ENCODE assay signal across 17 cellular contexts in genomic region chr1:1143636-1144035, GRCh38. TPM values are rescaled to one million over a fixed set of nuclear protein-coding genes. Genes with fewer than 3 reads are reported as not detected.
DNase-seq lines count a peak whose midpoint lies in the region; ATAC-seq and TF ChIP-seq lines count a peak whose summit lies in the region.
"Had no signal": no experiment of that assay in that cellular context is flagged by ENCODE, and none has a peak within 500 bp of the region (broad histone marks: within the 10 kb centered on the region; RNA-seq: fewer than 3 reads in every experiment).

No MANE protein-coding gene starts in this region.

- peaks cover 26% of the 10 kb centered on the region for H3K4me1 Mint-ChIP-seq in activated CD4-positive, alpha-beta T cell treated with anti-CD3 and anti-CD28 coated beads, Interleukin-2, amount 10 ng/mL, durations not matched to agents 24 days and 14 days
- H3K4me1 Mint-ChIP-seq in activated naive CD8-positive, alpha-beta T cell treated with anti-CD3 and anti-CD28 coated beads, Interleukin-2, amount 50 U/mL, for 24 hours: peaks cover 30% of the 10 kb centered on the region

- H3K79me2 ChIP-seq in Karpas-422 (ENCODE audit: low read length): no peaks in the 10 kb centered on the region

- H3K27ac Mint-ChIP-seq in activated CD4-positive, alpha-beta T cell treated with anti-CD3 and anti-CD28 coated beads, Interleukin-2, amount 10 ng/mL, durations not matched to agents 24 days and 14 days: peak overlapping the region; percentile 95
- H3K27ac Mint-ChIP-seq in activated naive CD8-positive, alpha-beta T cell treated with anti-CD3 and anti-CD28 coated beads, Interleukin-2, amount 50 U/mL, for 24 hours: peak overlapping the region; percentile 88
- H3K27ac Mint-ChIP-seq: GM23338 had no signal

- no peaks in the 10 kb centered on the region for H3K27me3 ChIP-seq in Karpas-422 (ENCODE audit: low read length)
- H3K27me3 ChIP-seq in neutrophil: peaks cover 3% of the 10 kb centered on the region
- H3K27me3 ChIP-seq: vagina had no signal

- intact Hi-C loops in activated CD4-positive, alpha-beta T cell treated with anti-CD3 and anti-CD28 coated beads, Interleukin-2, amount 10 ng/mL, durations not matched to agents 24 days and 14 days (cut with micrococcal nuclease): no loop called here

- peak overlapping the region; percentile 5 for H3K4me2 ChIP-seq in Karpas-422 (ENCODE audit: low read depth, low read length, poor library complexity, severe bottlenecking)
- H3K4me2 ChIP-seq: A549, GM23338 had no signal

- H3K4me3 Mint-ChIP-seq in activated CD4-positive, alpha-beta T cell treated with anti-CD3 and anti-CD28 coated beads, Interleukin-2, amount 10 ng/mL, durations not matched to agents 24 days and 14 days: peak overlapping the region; percentile 68
- H3K4me3 Mint-ChIP-seq in activated naive CD8-positive, alpha-beta T cell treated with anti-CD3 and anti-CD28 coated beads, Interleukin-2, amount 50 U/mL, for 24 hours: peak overlapping the region; percentile 56
- H3K4me3 Mint-ChIP-seq: GM23338 had no signal

- no peaks in the 10 kb centered on the region for H3K36me3 Mint-ChIP-seq in activated CD4-positive, alpha-beta T cell treated with anti-CD3 and anti-CD28 coated beads, Interleukin-2, amount 10 ng/mL, durations not matched to agents 24 days and 14 days (ENCODE audit: low read depth)
- no peaks in the 10 kb centered on the region for H3K36me3 Mint-ChIP-seq in activated naive CD8-positive, alpha-beta T cell treated with anti-CD3 and anti-CD28 coated beads, Interleukin-2, amount 50 U/mL, for 24 hours (ENCODE audit: low read depth)

- no peak for DNase-seq in activated CD4-positive, alpha-beta T cell treated with anti-CD3 and anti-CD28 coated beads, Interleukin-2, amount 10 ng/mL, durations not matched to agents 24 days and 14 days
- DNase-seq in activated CD4-positive, alpha-beta T cell treated with anti-CD3 and anti-CD28 coated beads, Interleukin-2, amount 50 U/mL, for 1 hour: no peak
- no peak for DNase-seq in Karpas-422
- no peak for DNase-seq in activated naive CD8-positive, alpha-beta T cell treated with anti-CD3 and anti-CD28 coated beads, Interleukin-2, amount 50 U/mL, for 24 hours
- no peak for DNase-seq in GM19240 (ENCODE audit: insufficient read length, low spot score)
- DNase-seq in NCI-H2029 (lab: John Stamatoyannopoulos, UW): no peak
- DNase-seq: hippocampal formation, NCI-H1092, NCI-H226 had no signal

- H3K9ac ChIP-seq in Karpas-422 (ENCODE audit: low read length): no peak overlapping the region

- H3K9me3 ChIP-seq in Karpas-422 (ENCODE audit: low read length) (no peaks in the 10 kb centered on the region), neutrophil (no peaks in the 10 kb centered on the region)
- H3K9me3 ChIP-seq: A549, vagina had no signal

- H3K27ac ChIP-seq in Karpas-422 (ENCODE audit: low read length): no peak overlapping the region
- peak overlapping the region; percentile 79 for H3K27ac ChIP-seq in neutrophil
- H3K27ac ChIP-seq: A549 had no signal

- ATAC-seq in activated naive CD8-positive, alpha-beta T cell treated with anti-CD3 and anti-CD28 coated beads, Interleukin-2, amount 50 U/mL, for 24 hours: no peak
- ATAC-seq in HG02571 (IDR thresholded peaks at IDR 0.05; ENCODE audit: unreplicated experiment): no peak

- H2AFZ ChIP-seq in Karpas-422 (ENCODE audit: low read length): no peak overlapping the region

- H3K4me3 ChIP-seq in Karpas-422 (ENCODE audit: low read length): no peak overlapping the region
- H3K4me3 ChIP-seq in neutrophil (ENCODE audit: low read depth in 1 of 2, low read length in 1 of 2): peak overlapping the region; percentile 53 to 56
- H3K4me3 ChIP-seq: A549, GM23338, vagina had no signal

- H4K20me1 ChIP-seq in Karpas-422 (ENCODE audit: insufficient read depth, low read depth, low read length): no peaks in the 10 kb centered on the region

- no peaks in the 10 kb centered on the region for H3K27me3 Mint-ChIP-seq in activated CD4-positive, alpha-beta T cell treated with anti-CD3 and anti-CD28 coated beads, Interleukin-2, amount 10 ng/mL, durations not matched to agents 24 days and 14 days
- no peaks in the 10 kb centered on the region for H3K27me3 Mint-ChIP-seq in activated naive CD8-positive, alpha-beta T cell treated with anti-CD3 and anti-CD28 coated beads, Interleukin-2, amount 50 U/mL, for 24 hours

- H3K9me2 ChIP-seq in Karpas-422 (replicated peaks; ENCODE audit: insufficient read depth, low read length): no peaks in the 10 kb centered on the region

- H3K9me3 Mint-ChIP-seq in activated CD4-positive, alpha-beta T cell treated with anti-CD3 and anti-CD28 coated beads, Interleukin-2, amount 10 ng/mL, durations not matched to agents 24 days and 14 days: no peaks in the 10 kb centered on the region
- H3K9me3 Mint-ChIP-seq in activated naive CD8-positive, alpha-beta T cell treated with anti-CD3 and anti-CD28 coated beads, Interleukin-2, amount 50 U/mL, for 24 hours: no peaks in the 10 kb centered on the region
- H3K9me3 Mint-ChIP-seq: GM23338 had no signal

- no peaks in the 10 kb centered on the region for H3K36me3 ChIP-seq in Karpas-422 (ENCODE audit: insufficient read depth, low read length)
- H3K36me3 ChIP-seq in neutrophil: no peaks in the 10 kb centered on the region
- H3K36me3 ChIP-seq: vagina had no signal

- H3K4me1 ChIP-seq in Karpas-422 (ENCODE audit: low read length): peaks cover 9% of the 10 kb centered on the region
- H3K4me1 ChIP-seq in neutrophil (ENCODE audit: control insufficient read depth in 1 of 2, insufficient read depth in 1 of 2, low read depth in 1 of 2, low read length in 1 of 2): peaks cover 15 to 16% of the 10 kb centered on the region in 2 experiments
- H3K4me1 ChIP-seq: A549 had no signal

- TF ChIP-seq CTCF in neutrophil (IDR thresholded peaks at IDR 0.05): no peak

RNA-seq across cellular contexts. Expression of gene C1orf159, which starts 27.7 kb away (rescaled TPM):
- total RNA-seq in activated CD4-positive, alpha-beta T cell treated with anti-CD3 and anti-CD28 coated beads, Interleukin-2, amount 10 ng/mL, durations not matched to agents 24 days and 14 days: 24.5 and 28.0 TPM in 2 replicates
- total RNA-seq in Karpas-422 (2014; rRNA removed; shearing (Covaris generic); ENCODE audit: low replicate concordance): 10.2 and 10.4 TPM in 2 replicates

RNA-seq across cellular contexts. Expression of gene TTLL10, which starts 30.0 kb away (rescaled TPM):
- total RNA-seq in activated CD4-positive, alpha-beta T cell treated with anti-CD3 and anti-CD28 coated beads, Interleukin-2, amount 10 ng/mL, durations not matched to agents 24 days and 14 days: not detected in 2 replicates
- 0.18 TPM in 1 of 2 replicates, not detected in the other for total RNA-seq in Karpas-422 (2014; rRNA removed; shearing (Covaris generic); ENCODE audit: low replicate concordance)
- total RNA-seq: dermis microvascular lymphatic vessel endothelial cell, HepG2, SK-MEL-5, vagina had no signal
